Comparison of ENCODE assay signal across 8 cellular contexts in genomic region chr19:29665215-29665825, GRCh38. TPM values are rescaled to one million over a fixed set of nuclear protein-coding genes. Genes with fewer than 3 reads are reported as not detected.
DNase-seq lines count a peak whose midpoint lies in the region; ATAC-seq and TF ChIP-seq lines count a peak whose summit lies in the region.

TSS of gene PLEKHF1 (plus strand) at chr19:29665461. CDS start at chr19:29673840, 8,379 bp downstream.

- H3K4me3 ChIP-seq in GM12864 (ENCODE audit: low read depth, low read length) (peak within 1 kb of the TSS; percentile 72), H7 (ENCODE audit: insufficient read depth, low read depth, low read length) (peak within 1 kb of the TSS; percentile 83), Loucy (ENCODE audit: low read length, poor library complexity, severe bottlenecking) (peak within 1 kb of the TSS; percentile 95), upper lobe of right lung (peak within 1 kb of the TSS; percentile 91)

- peak within 1 kb of the TSS; percentile 88 for H3K4me2 ChIP-seq in Loucy (ENCODE audit: low read depth, low read length, poor library complexity, severe bottlenecking)

- no peaks in the 10 kb centered on the region for H3K9me3 Mint-ChIP-seq in progenitor cell of endocrine pancreas (ENCODE audit: low read depth)

- DNase-seq in GM12864 (ENCODE audit: low read depth), result no peak
- peak; percentile 99 for DNase-seq in H7
- peak; percentile 70 to 87 (median 72) for DNase-seq in T-helper 1 cell
- peak; percentile 94 for DNase-seq in left cardiac atrium
- DNase-seq in progenitor cell of endocrine pancreas (ENCODE audit: low spot score, unreplicated experiment), result peak; percentile 92
- DNase-seq in upper lobe of right lung, result peak; percentile 94

- H3K27me3 Mint-ChIP-seq in progenitor cell of endocrine pancreas, result peaks cover 4% of the 10 kb centered on the region

- peaks cover 41% of the 10 kb centered on the region for H3K4me1 ChIP-seq in Loucy (ENCODE audit: insufficient read depth, low read length, poor library complexity, severe bottlenecking)
- peaks cover 42% of the 10 kb centered on the region for H3K4me1 ChIP-seq in upper lobe of right lung

- H3K9me3 ChIP-seq in Loucy (ENCODE audit: insufficient read depth, low read depth, low read length), result no peaks in the 10 kb centered on the region
- H3K9me3 ChIP-seq in upper lobe of right lung, result no peaks in the 10 kb centered on the region

- peak within 1 kb of the TSS; percentile 78 for H3K9ac ChIP-seq in Loucy (ENCODE audit: low read depth, low read length, poor library complexity, severe bottlenecking)

- ATAC-seq in left cardiac atrium (peak; percentile 90 to 91), upper lobe of right lung (peak; percentile 97)

- intact Hi-C loops in left cardiac atrium (cut with DNase I), result no loop called here
- intact Hi-C loops in upper lobe of right lung (cut with DNase I), result no loop called here

- peaks cover 4% of the 10 kb centered on the region for H3K36me3 Mint-ChIP-seq in progenitor cell of endocrine pancreas (ENCODE audit: insufficient read depth)

- peak within 1 kb of the TSS; percentile 74 for H3K4me3 Mint-ChIP-seq in progenitor cell of endocrine pancreas (ENCODE audit: low read depth)

- H3K27ac Mint-ChIP-seq in progenitor cell of endocrine pancreas, result peak within 1 kb of the TSS; percentile 82

- H3K36me3 ChIP-seq in H7 (replicated peaks; ENCODE audit: control insufficient read depth, insufficient read depth, low read length), result no peaks in the 10 kb centered on the region
- no peaks in the 10 kb centered on the region for H3K36me3 ChIP-seq in Loucy (ENCODE audit: insufficient read depth, low read length)
- peaks cover 4% of the 10 kb centered on the region for H3K36me3 ChIP-seq in upper lobe of right lung

- H3K9me2 ChIP-seq in Loucy (replicated peaks; ENCODE audit: low read depth, low read length), result no peaks in the 10 kb centered on the region

- no peak for TF ChIP-seq CTCF in GM12864 (IDR thresholded peaks at IDR 0.05; ENCODE audit: low read depth, low read length, missing control alignments)
- no peak for TF ChIP-seq CTCF in Loucy (conservative IDR thresholded peaks at IDR 0.05; ENCODE audit: low read length)
- TF ChIP-seq CTCF in progenitor cell of endocrine pancreas (IDR thresholded peaks at IDR 0.05; ENCODE audit: unreplicated experiment), result no peak
- TF ChIP-seq CTCF in upper lobe of right lung (IDR thresholded peaks at IDR 0.05), result no peak

- H3F3A ChIP-seq in Loucy (ENCODE audit: low read depth), result no peaks in the 10 kb centered on the region

- H3K27ac ChIP-seq in adipose tissue (ENCODE audit: low read depth, low read length), result peak within 1 kb of the TSS; percentile 51
- peak within 1 kb of the TSS; percentile 74 for H3K27ac ChIP-seq in upper lobe of right lung

- peak within 1 kb of the TSS; percentile 92 for H2AFZ ChIP-seq in Loucy (ENCODE audit: low read length)

- H3K79me2 ChIP-seq in Loucy (ENCODE audit: insufficient read depth, low read length), result peaks cover 48% of the 10 kb centered on the region

- H4K20me1 ChIP-seq in Loucy (ENCODE audit: insufficient read depth, low read length, poor library complexity, severe bottlenecking), result no peaks in the 10 kb centered on the region

- H3K4me1 Mint-ChIP-seq in progenitor cell of endocrine pancreas (ENCODE audit: low read depth), result peaks cover 29% of the 10 kb centered on the region

- peaks cover 2% of the 10 kb centered on the region; the same call in 1 of the 2 replicates for H3K27me3 ChIP-seq in H7 (ENCODE audit: control insufficient read depth, insufficient read depth, low read length)
- H3K27me3 ChIP-seq in Loucy (ENCODE audit: insufficient read depth, low read length, poor library complexity, severe bottlenecking), result no peaks in the 10 kb centered on the region
- H3K27me3 ChIP-seq in upper lobe of right lung, result no peaks in the 10 kb centered on the region

- WGBS in adipose tissue, 3 donors, result 0 to 1% (median 1%) methylated on average over 55 to 75 of the region's 75 CpGs

RNA-seq across cellular contexts. Expression of gene PLEKHF1, which starts in this region (rescaled TPM):
- 12.9 and 19.4 TPM in 2 replicates for total RNA-seq in H7 (2014; rRNA removed; shearing (Covaris generic))
- polyA plus RNA-seq in adipose tissue, result 10 to 100 TPM in 1 of 3 donors, 1 to 10 TPM in 2; 5.9 to 15.1 (median 9.9) TPM
- total RNA-seq in left cardiac atrium (10 to 100 TPM; 28.1 to 32.8 TPM), progenitor cell of endocrine pancreas (7.9 and 9.6 TPM in 2 replicates), upper lobe of right lung (17.3 TPM)
